8 cellular contexts compared by ENCODE assay signal in the genomic region with DNA sequence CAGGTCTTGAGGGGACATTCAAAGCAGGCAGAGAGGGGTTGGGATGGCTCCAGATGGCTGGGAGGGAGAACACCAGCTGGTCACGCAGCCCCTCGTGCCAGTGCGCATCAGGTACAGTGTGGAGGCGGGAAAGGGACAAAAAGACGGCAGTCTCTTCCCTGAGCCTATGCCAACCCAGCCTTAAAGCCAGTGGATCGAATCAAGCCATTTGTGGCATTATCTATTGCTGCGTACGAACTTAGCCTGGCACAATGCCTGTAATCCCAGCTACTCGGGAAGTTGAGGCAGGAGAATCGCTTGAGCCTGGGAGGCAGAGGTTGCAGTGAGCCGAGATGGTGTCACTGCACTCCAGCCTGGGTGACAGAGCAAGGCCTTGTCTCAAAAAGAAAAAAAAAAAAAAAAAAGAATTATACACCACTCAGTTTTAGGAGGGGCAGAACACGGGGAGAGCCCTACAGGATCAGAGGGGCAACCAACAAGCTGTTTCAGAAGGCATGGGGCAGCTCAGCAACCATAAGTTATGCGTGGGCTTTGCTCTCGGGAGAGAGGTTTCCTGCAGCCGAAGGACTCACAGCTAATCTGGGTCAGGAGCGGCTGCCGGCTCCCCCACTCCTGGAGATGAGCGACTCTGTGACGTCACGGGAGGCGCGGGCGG. TPM values are rescaled to one million over a fixed set of nuclear protein-coding genes. Genes with fewer than 3 reads are reported as not detected.
DNase-seq lines count a peak whose midpoint lies in the region; ATAC-seq and TF ChIP-seq lines count a peak whose summit lies in the region.

No MANE protein-coding gene starts in this region.

- H3K27ac ChIP-seq in cingulate gyrus (ENCODE audit: low read depth, low read length): peak overlapping the region; percentile 94

- no peak for TF ChIP-seq CTCF in WI38 (IDR thresholded peaks at IDR 0.05; ENCODE audit: low read depth, low read length)

- DNase-seq in activated CD4-positive, CD25-positive, alpha-beta regulatory T cell (lab: John Stamatoyannopoulos, UW): peak in 3 of 4 experiments; percentile 83 to 88 (median 86)
- no peak for DNase-seq in activated CD4-positive, CD25-positive, alpha-beta regulatory T cell treated with anti-CD3 and anti-CD28 coated beads, Interleukin-2, amount 50 U/mL, for 72 hours
- peak; percentile 92 for DNase-seq in M059J (ENCODE audit: low read depth)
- DNase-seq in left colon: peak; percentile 95 to 98
- peak; percentile 92 to 94 for DNase-seq in stimulated activated CD4-positive, alpha-beta T cell treated with anti-CD3 and anti-CD28 coated beads, Interleukin-1b, Interleukin-23, amount 100 ng/mL, for 4 hours (ENCODE audit: low read depth in 2 of 2)

- peak overlapping the region; percentile 72 for H3K4me3 ChIP-seq in WI38 (ENCODE audit: low read depth, low read length)

- intact Hi-C loops in left colon (cut with DNase I, micrococcal nuclease): no loop called here

- peak; percentile 9 for ATAC-seq in left colon
- ATAC-seq in GM18520 (IDR thresholded peaks at IDR 0.05; ENCODE audit: unreplicated experiment): no peak

RNA-seq across cellular contexts. Expression of gene NDUFB2, which starts 0.4 kb away (rescaled TPM):
- total RNA-seq in M059J (2014; rRNA removed; shearing (Covaris generic)): 734 and 940 TPM in 2 replicates
- 100 to 1,000 TPM; 274 to 319 TPM for total RNA-seq in left colon

RNA-seq across cellular contexts. Expression of gene ADCK2, which starts 23.4 kb away (rescaled TPM):
- total RNA-seq in M059J (2014; rRNA removed; shearing (Covaris generic)): 14.2 and 22.0 TPM in 2 replicates
- total RNA-seq in left colon: 10 to 100 TPM; 26.3 to 26.5 TPM

RNA-seq across cellular contexts. Expression of gene DENND2A, which starts 55.5 kb away (rescaled TPM):
- total RNA-seq in M059J (2014; rRNA removed; shearing (Covaris generic)): 11.5 and 19.9 TPM in 2 replicates
- 1 to 10 TPM; 6.8 to 8.2 TPM for total RNA-seq in left colon
